ENCODE assay signal across 1 cellular context in genomic region chr19:40433391-40434216, GRCh38.
A peak's percentile ranks its signal among the peaks of the same experiment; 100 is the strongest.
TF ChIP-seq lines count a peak whose summit lies in the region.

No MANE protein-coding gene starts in this region.

TF ChIP-seq in K562, 482 proteins besides CTCF, POLR2A, EP300 and RAD21 (continued from another document and continues in another):
- TF ChIP-seq, protein P1, sequence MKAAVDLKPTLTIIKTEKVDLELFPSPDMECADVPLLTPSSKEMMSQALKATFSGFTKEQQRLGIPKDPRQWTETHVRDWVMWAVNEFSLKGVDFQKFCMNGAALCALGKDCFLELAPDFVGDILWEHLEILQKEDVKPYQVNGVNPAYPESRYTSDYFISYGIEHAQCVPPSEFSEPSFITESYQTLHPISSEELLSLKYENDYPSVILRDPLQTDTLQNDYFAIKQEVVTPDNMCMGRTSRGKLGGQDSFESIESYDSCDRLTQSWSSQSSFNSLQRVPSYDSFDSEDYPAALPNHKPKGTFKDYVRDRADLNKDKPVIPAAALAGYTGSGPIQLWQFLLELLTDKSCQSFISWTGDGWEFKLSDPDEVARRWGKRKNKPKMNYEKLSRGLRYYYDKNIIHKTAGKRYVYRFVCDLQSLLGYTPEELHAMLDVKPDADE (conservative IDR thresholded peaks at IDR 0.05; ENCODE audit: control insufficient read depth, low read depth, low read length): peak; percentile 77
- TF ChIP-seq, protein P2, sequence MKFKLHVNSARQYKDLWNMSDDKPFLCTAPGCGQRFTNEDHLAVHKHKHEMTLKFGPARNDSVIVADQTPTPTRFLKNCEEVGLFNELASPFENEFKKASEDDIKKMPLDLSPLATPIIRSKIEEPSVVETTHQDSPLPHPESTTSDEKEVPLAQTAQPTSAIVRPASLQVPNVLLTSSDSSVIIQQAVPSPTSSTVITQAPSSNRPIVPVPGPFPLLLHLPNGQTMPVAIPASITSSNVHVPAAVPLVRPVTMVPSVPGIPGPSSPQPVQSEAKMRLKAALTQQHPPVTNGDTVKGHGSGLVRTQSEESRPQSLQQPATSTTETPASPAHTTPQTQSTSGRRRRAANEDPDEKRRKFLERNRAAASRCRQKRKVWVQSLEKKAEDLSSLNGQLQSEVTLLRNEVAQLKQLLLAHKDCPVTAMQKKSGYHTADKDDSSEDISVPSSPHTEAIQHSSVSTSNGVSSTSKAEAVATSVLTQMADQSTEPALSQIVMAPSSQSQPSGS (CRISPR knock-in tag; IDR thresholded peaks at IDR 0.05): no peak
- TF ChIP-seq ZNF561 (CRISPR knock-in tag; conservative IDR thresholded peaks at IDR 0.05) (no peak), ZNF347 (CRISPR knock-in tag; IDR thresholded peaks at IDR 0.05; ENCODE audit: low read depth) (no peak), POLR2G (IDR thresholded peaks at IDR 0.05; ENCODE audit: low read depth, low read length) (peak; percentile 77), CBX1 (IDR thresholded peaks at IDR 0.05; ENCODE audit: low read depth) (0 out of 2 replicates have a peak, but pooled peaks have one; percentile 69), AFF1 (IDR thresholded peaks at IDR 0.05; ENCODE audit: low read depth in 1 of 2, partially characterized antibody in 2 of 2) (peak in 1 of 2 experiments; percentile 32), STAT5A (IDR thresholded peaks at IDR 0.05; ENCODE audit: borderline replicate concordance, low read length) (no peak), NFIX (CRISPR knock-in tag; IDR thresholded peaks at IDR 0.05; ENCODE audit: low read depth) (no peak), DIDO1 (tag; IDR thresholded peaks at IDR 0.05; ENCODE audit: low read depth) (no peak), MAFF (IDR thresholded peaks at IDR 0.05; ENCODE audit: low read length) (no peak), SRSF7 (optimal IDR thresholded peaks at IDR 0.05; ENCODE audit: low read depth, low read length) (no peak), RERE (CRISPR knock-in tag; IDR thresholded peaks at IDR 0.05; ENCODE audit: borderline replicate concordance) (no peak), FUS (optimal IDR thresholded peaks at IDR 0.05; ENCODE audit: low read depth, low read length) (no peak), POLR2B (IDR thresholded peaks at IDR 0.05; ENCODE audit: low read depth, partially characterized antibody) (peak; percentile 61), RBM14 (IDR thresholded peaks at IDR 0.05; ENCODE audit: borderline replicate concordance, insufficient read depth, low read depth, low read length) (no peak), ATF6 (CRISPR knock-in tag; IDR thresholded peaks at IDR 0.05) (peak; percentile 38; the same call in 1 of the 2 replicates), HNRNPUL1 (IDR thresholded peaks at IDR 0.05; ENCODE audit: low read length) (no peak), TAF7 (tag; IDR thresholded peaks at IDR 0.05) (peak; percentile 82), NR0B1 (IDR thresholded peaks at IDR 0.05; ENCODE audit: partially characterized antibody) (no peak), RBM34 (IDR thresholded peaks at IDR 0.05; ENCODE audit: borderline replicate concordance, insufficient read depth, low read length) (no peak), HNRNPK (IDR thresholded peaks at IDR 0.05; ENCODE audit: low read depth, low read length, poor library complexity, severe bottlenecking) (no peak), JUND (IDR thresholded peaks at IDR 0.05; ENCODE audit: borderline replicate concordance, low read depth, low read length) (peak; percentile 3; the same call in 1 of the 2 replicates), JUND (tag; IDR thresholded peaks at IDR 0.05; ENCODE audit: borderline replicate concordance, low read depth, low read length) (0 out of 3 replicates have a peak, but pooled peaks have one; percentile 12), CREM (IDR thresholded peaks at IDR 0.05; ENCODE audit: low read depth) (peak; percentile 7; the same call in 1 of the 2 replicates), EP400 (IDR thresholded peaks at IDR 0.05) (peak; percentile 13; the same call in 1 of the 2 replicates), CHD2 (IDR thresholded peaks at IDR 0.05; ENCODE audit: low read depth, low read length) (peak; percentile 55; the same call in 1 of the 2 replicates), ZNF24 (IDR thresholded peaks at IDR 0.05) (no peak)
- TF ChIP-seq, protein P3, sequence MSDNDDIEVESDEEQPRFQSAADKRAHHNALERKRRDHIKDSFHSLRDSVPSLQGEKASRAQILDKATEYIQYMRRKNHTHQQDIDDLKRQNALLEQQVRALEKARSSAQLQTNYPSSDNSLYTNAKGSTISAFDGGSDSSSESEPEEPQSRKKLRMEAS (CRISPR knock-in tag; IDR thresholded peaks at IDR 0.05): no peak
- TF ChIP-seq, protein P4, sequence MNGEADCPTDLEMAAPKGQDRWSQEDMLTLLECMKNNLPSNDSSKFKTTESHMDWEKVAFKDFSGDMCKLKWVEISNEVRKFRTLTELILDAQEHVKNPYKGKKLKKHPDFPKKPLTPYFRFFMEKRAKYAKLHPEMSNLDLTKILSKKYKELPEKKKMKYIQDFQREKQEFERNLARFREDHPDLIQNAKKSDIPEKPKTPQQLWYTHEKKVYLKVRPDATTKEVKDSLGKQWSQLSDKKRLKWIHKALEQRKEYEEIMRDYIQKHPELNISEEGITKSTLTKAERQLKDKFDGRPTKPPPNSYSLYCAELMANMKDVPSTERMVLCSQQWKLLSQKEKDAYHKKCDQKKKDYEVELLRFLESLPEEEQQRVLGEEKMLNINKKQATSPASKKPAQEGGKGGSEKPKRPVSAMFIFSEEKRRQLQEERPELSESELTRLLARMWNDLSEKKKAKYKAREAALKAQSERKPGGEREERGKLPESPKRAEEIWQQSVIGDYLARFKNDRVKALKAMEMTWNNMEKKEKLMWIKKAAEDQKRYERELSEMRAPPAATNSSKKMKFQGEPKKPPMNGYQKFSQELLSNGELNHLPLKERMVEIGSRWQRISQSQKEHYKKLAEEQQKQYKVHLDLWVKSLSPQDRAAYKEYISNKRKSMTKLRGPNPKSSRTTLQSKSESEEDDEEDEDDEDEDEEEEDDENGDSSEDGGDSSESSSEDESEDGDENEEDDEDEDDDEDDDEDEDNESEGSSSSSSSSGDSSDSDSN (IDR thresholded peaks at IDR 0.05; ENCODE audit: borderline replicate concordance in 1 of 2, low read depth in 2 of 2, low read length in 2 of 2): peak; percentile 93 to 99; a peak in 3 of 4 replicates
- TF ChIP-seq, protein P5, sequence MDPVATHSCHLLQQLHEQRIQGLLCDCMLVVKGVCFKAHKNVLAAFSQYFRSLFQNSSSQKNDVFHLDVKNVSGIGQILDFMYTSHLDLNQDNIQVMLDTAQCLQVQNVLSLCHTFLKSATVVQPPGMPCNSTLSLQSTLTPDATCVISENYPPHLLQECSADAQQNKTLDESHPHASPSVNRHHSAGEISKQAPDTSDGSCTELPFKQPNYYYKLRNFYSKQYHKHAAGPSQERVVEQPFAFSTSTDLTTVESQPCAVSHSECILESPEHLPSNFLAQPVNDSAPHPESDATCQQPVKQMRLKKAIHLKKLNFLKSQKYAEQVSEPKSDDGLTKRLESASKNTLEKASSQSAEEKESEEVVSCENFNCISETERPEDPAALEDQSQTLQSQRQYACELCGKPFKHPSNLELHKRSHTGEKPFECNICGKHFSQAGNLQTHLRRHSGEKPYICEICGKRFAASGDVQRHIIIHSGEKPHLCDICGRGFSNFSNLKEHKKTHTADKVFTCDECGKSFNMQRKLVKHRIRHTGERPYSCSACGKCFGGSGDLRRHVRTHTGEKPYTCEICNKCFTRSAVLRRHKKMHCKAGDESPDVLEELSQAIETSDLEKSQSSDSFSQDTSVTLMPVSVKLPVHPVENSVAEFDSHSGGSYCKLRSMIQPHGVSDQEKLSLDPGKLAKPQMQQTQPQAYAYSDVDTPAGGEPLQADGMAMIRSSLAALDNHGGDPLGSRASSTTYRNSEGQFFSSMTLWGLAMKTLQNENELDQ (CRISPR knock-in tag; IDR thresholded peaks at IDR 0.05; ENCODE audit: borderline replicate concordance): no peak
- TF ChIP-seq, protein P6, sequence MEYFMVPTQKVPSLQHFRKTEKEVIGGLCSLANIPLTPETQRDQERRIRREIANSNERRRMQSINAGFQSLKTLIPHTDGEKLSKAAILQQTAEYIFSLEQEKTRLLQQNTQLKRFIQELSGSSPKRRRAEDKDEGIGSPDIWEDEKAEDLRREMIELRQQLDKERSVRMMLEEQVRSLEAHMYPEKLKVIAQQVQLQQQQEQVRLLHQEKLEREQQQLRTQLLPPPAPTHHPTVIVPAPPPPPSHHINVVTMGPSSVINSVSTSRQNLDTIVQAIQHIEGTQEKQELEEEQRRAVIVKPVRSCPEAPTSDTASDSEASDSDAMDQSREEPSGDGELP (CRISPR knock-in tag; IDR thresholded peaks at IDR 0.05; ENCODE audit: borderline replicate concordance): peak; percentile 55; the same call in 1 of the 2 replicates
